9 cellular contexts compared by ENCODE assay signal in genomic region chr5:106454651-106455415, GRCh38.
DNase-seq lines count a peak whose midpoint lies in the region; ATAC-seq and TF ChIP-seq lines count a peak whose summit lies in the region.
"Had no signal": no experiment of that assay in that cellular context is flagged by ENCODE, and none has a peak within 500 bp of the region (broad histone marks: within the 10 kb centered on the region; RNA-seq: fewer than 3 reads in every experiment).

No MANE protein-coding gene starts in this region.

- H3K18ac ChIP-seq in neuronal stem cell (ENCODE audit: low read length), result no peak overlapping the region

- H3K27me3 ChIP-seq in dorsolateral prefrontal cortex, result no peaks in the 10 kb centered on the region
- H3K27me3 ChIP-seq in neuronal stem cell (ENCODE audit: control insufficient read depth in 3 of 3, insufficient read depth in 3 of 3, low read depth in 1 of 3, low read length in 3 of 3), result no peaks in the 10 kb centered on the region
- H3K27me3 ChIP-seq in colonic mucosa, result no peaks in the 10 kb centered on the region

- H3K23ac ChIP-seq in neuronal stem cell (ENCODE audit: low read depth, low read length, poor library complexity), result no peak overlapping the region

- H2BK12ac ChIP-seq in neuronal stem cell (ENCODE audit: low read length), result no peak overlapping the region

- no peak overlapping the region for H2BK15ac ChIP-seq in neuronal stem cell (ENCODE audit: low read length)

- WGBS in neuronal stem cell (ENCODE audit: extremely low coverage in 2 of 2, insufficient read length in 2 of 2, insufficient replicate concordance in 1 of 2), 2 donors, result no CpG with 5 or more reads among the region's 3 CpGs

- H2BK120ac ChIP-seq in neuronal stem cell (ENCODE audit: low read depth, low read length), result no peak overlapping the region

- no peak overlapping the region for H3K9ac ChIP-seq in neuronal stem cell (ENCODE audit: low read depth, low read length, poor library complexity)
- H3K9ac ChIP-seq in colonic mucosa (ENCODE audit: low read depth in 2 of 2, low read length in 2 of 2), result no peak overlapping the region

- no peak overlapping the region for H3K4me3 ChIP-seq in dorsolateral prefrontal cortex
- H3K4me3 ChIP-seq in neuronal stem cell (ENCODE audit: low read length in 2 of 2), result no peak overlapping the region
- no peak overlapping the region for H3K4me3 ChIP-seq in colonic mucosa

- CTCF ChIA-PET in GM10248 (lab: Yijun Ruan, JAX), result interaction anchor here (0.8 to 2.8 kb wide), 10 partner anchors 9 to 793 kb away, joined by 3 to 11 read pairs (median 5); no protein-coding TSS in a partner anchor

- H3K14ac ChIP-seq in neuronal stem cell (ENCODE audit: low read length), result no peak overlapping the region

- intact Hi-C loops in dorsolateral prefrontal cortex (cut with DNase I), result no loop called here
- intact Hi-C loops in colonic mucosa (cut with DNase I), result no loop called here

- DNase-seq in GM10248 (ENCODE audit: extremely low spot score) (no peak), NAMALWA (ENCODE audit: low spot score) (peak; percentile 57), dorsolateral prefrontal cortex (peak in 1 of 10 donors; percentile 14), neuronal stem cell (ENCODE audit: low spot score) (peak; percentile 59), NCI-H1105 (lab: John Stamatoyannopoulos, UW) (no peak), NCI-H1436 treated with DMSO at 0.1 percent for 48 hours (lab: John Stamatoyannopoulos, UW) (no peak), colonic mucosa (no peak)
- DNase-seq: small intestine had no signal

- H3K27ac ChIP-seq in dorsolateral prefrontal cortex (no peak overlapping the region), neuronal stem cell (replicated peaks; ENCODE audit: low read length) (no peak overlapping the region), colonic mucosa (no peak overlapping the region)

- H2AFZ ChIP-seq in neuronal stem cell (ENCODE audit: low read length), result peak overlapping the region; percentile 69

- POLR2A ChIA-PET in GM10248 (lab: Yijun Ruan, JAX), result no interaction called here

- H3K9me3 ChIP-seq in neuronal stem cell (replicated peaks in 1 of 2; ENCODE audit: control insufficient read depth in 2 of 2, insufficient read depth in 1 of 2, low read depth in 1 of 2, low read length in 2 of 2), result no peaks in the 10 kb centered on the region
- H3K9me3 ChIP-seq in colonic mucosa, result no peaks in the 10 kb centered on the region

- H3K4ac ChIP-seq in neuronal stem cell (ENCODE audit: low read length), result no peak overlapping the region

- no peak overlapping the region for H4K8ac ChIP-seq in neuronal stem cell (ENCODE audit: low read depth, low read length)

- H2AK5ac ChIP-seq in neuronal stem cell (ENCODE audit: low read depth, low read length), result no peak overlapping the region

- no peak overlapping the region for H4K91ac ChIP-seq in neuronal stem cell (ENCODE audit: low read depth, low read length, poor library complexity)

- H3K4me2 ChIP-seq in neuronal stem cell (ENCODE audit: insufficient read depth, low read length, poor library complexity, severe bottlenecking), result no peak overlapping the region

- H3K79me1 ChIP-seq in neuronal stem cell (ENCODE audit: low read depth, low read length), result no peaks in the 10 kb centered on the region

- no peak overlapping the region for H2BK5ac ChIP-seq in neuronal stem cell (ENCODE audit: low read length)

- H3K36me3 ChIP-seq in neuronal stem cell (replicated peaks in 1 of 2; ENCODE audit: control insufficient read depth in 2 of 2, insufficient read depth in 2 of 2, low read length in 2 of 2) (no peaks in the 10 kb centered on the region), colonic mucosa (no peaks in the 10 kb centered on the region)

- TF ChIP-seq CTCF in GM10248 (IDR thresholded peaks at IDR 0.05; ENCODE audit: control extremely low read depth, extremely low read depth, low read depth, missing control alignments) (peak; percentile 17), dorsolateral prefrontal cortex (IDR thresholded peaks at IDR 0.05 in 54 of 56, conservative IDR thresholded peaks at IDR 0.05 in 2 of 56; ENCODE audit: low read depth in 1 of 56, partially characterized antibody in 56 of 56) (peak in 52 of 56 donors; percentile 19 to 78 (median 52)), colonic mucosa (IDR thresholded peaks at IDR 0.05) (no peak)

- no peak for ATAC-seq in GM21825 (IDR thresholded peaks at IDR 0.05; ENCODE audit: unreplicated experiment)

- H3K4me1 ChIP-seq in neuronal stem cell (ENCODE audit: control insufficient read depth in 2 of 2, insufficient read depth in 1 of 2, low read depth in 1 of 2, low read length in 2 of 2), result no peaks in the 10 kb centered on the region
- H3K4me1 ChIP-seq in colonic mucosa, result no peaks in the 10 kb centered on the region

Comparison
In these comparisons a context has a peak if more than half of its experiments do, and no peak if none do; other contexts are left out.
1. DNase-seq: peak in NAMALWA (single experiment) and neuronal stem cell (single experiment); none in GM10248 (single experiment), NCI-H1105 (single experiment), NCI-H1436 treated with DMSO at 0.1 percent for 48 hours (single experiment) and colonic mucosa (single experiment).